8 cellular contexts compared by ENCODE assay signal in genomic region chr6:26022737-26023136, GRCh38.
A peak's percentile ranks its signal among the peaks of the same experiment; 100 is the strongest.
DNase-seq lines count a peak whose midpoint lies in the region; ATAC-seq and TF ChIP-seq lines count a peak whose summit lies in the region.

No MANE protein-coding gene starts in this region.

- H3K4me1 ChIP-seq in right atrium auricular region (peaks cover 0 to 26% of the 10 kb centered on the region in 2 donors), right cardiac atrium (ENCODE audit: control insufficient read depth, insufficient read depth, low read length) (no peaks in the 10 kb centered on the region), iPS-15b (ENCODE audit: control insufficient read depth, insufficient read depth, low read length) (peaks cover 27% of the 10 kb centered on the region)

- H3K4me3 ChIP-seq in right atrium auricular region = no peak overlapping the region
- no peak overlapping the region for H3K4me3 ChIP-seq in right cardiac atrium (ENCODE audit: low read length)
- H3K4me3 ChIP-seq in SK-N-MC = no peak overlapping the region
- no peak overlapping the region for H3K4me3 ChIP-seq in iPS-15b (ENCODE audit: low read depth, low read length)

- no peak for ATAC-seq in right cardiac atrium
- no peak for ATAC-seq in GM19452 (IDR thresholded peaks at IDR 0.05; ENCODE audit: unreplicated experiment)

- no peak for DNase-seq in right atrium auricular region (ENCODE audit: low spot score)
- no peak for DNase-seq in right cardiac atrium
- no peak for DNase-seq in SK-N-MC (ENCODE audit: low read depth, low spot score)
- DNase-seq in activated CD4-positive, CD25-positive, alpha-beta regulatory T cell (lab: John Stamatoyannopoulos, UW) = no peak
- no peak for DNase-seq in central memory CD4-positive, alpha-beta T cell
- DNase-seq in NCI-H2029 treated with DMSO at 0.1 percent for 48 hours (lab: John Stamatoyannopoulos, UW) = no peak

- H3K9ac ChIP-seq in SK-N-MC (ENCODE audit: insufficient read length) (no peak overlapping the region), iPS-15b (ENCODE audit: low read depth, low read length) (peak overlapping the region; percentile 47)

- intact Hi-C loops in right cardiac atrium (cut with DNase I) = loop anchor here in 2 of 4 donors (10.0 kb wide), 3 partner anchors 162 to 1112 kb away; partner anchors contain the start of gene ABT1 (in 1 of the 2)

- 39% methylated on average over 1 of the region's 1 CpG for WGBS in right cardiac atrium

- no peaks in the 10 kb centered on the region for H3K27me3 ChIP-seq in right atrium auricular region
- H3K27me3 ChIP-seq in right cardiac atrium (ENCODE audit: control insufficient read depth, insufficient read depth) = no peaks in the 10 kb centered on the region
- no peaks in the 10 kb centered on the region for H3K27me3 ChIP-seq in iPS-15b (ENCODE audit: control insufficient read depth, insufficient read depth, low read length)

- TF ChIP-seq CTCF in right atrium auricular region (IDR thresholded peaks at IDR 0.05) = no peak

- H3K27ac ChIP-seq in right atrium auricular region (peak overlapping the region; percentile 95 to 97), right cardiac atrium (ENCODE audit: low read length) (no peak overlapping the region), SK-N-MC (peak overlapping the region; percentile 82)

- H3K36me3 ChIP-seq in right atrium auricular region (no peaks in the 10 kb centered on the region), SK-N-MC (ENCODE audit: insufficient read depth, low read length) (no peaks in the 10 kb centered on the region), iPS-15b (ENCODE audit: control insufficient read depth, insufficient read depth, low read length) (no peaks in the 10 kb centered on the region)

- H3K9me3 ChIP-seq in right atrium auricular region = no peaks in the 10 kb centered on the region
- no peaks in the 10 kb centered on the region for H3K9me3 ChIP-seq in right cardiac atrium (ENCODE audit: control insufficient read depth, low read length)
- H3K9me3 ChIP-seq in SK-N-MC (ENCODE audit: low read depth, low read length) = 0 out of 2 replicates have a peak, but pooled peaks cover 3% of the 10 kb centered on the region
- no peaks in the 10 kb centered on the region for H3K9me3 ChIP-seq in iPS-15b (ENCODE audit: control insufficient read depth, insufficient read depth, low read length)
